ENCODE assay signal across 1 cellular context in the genomic region with DNA sequence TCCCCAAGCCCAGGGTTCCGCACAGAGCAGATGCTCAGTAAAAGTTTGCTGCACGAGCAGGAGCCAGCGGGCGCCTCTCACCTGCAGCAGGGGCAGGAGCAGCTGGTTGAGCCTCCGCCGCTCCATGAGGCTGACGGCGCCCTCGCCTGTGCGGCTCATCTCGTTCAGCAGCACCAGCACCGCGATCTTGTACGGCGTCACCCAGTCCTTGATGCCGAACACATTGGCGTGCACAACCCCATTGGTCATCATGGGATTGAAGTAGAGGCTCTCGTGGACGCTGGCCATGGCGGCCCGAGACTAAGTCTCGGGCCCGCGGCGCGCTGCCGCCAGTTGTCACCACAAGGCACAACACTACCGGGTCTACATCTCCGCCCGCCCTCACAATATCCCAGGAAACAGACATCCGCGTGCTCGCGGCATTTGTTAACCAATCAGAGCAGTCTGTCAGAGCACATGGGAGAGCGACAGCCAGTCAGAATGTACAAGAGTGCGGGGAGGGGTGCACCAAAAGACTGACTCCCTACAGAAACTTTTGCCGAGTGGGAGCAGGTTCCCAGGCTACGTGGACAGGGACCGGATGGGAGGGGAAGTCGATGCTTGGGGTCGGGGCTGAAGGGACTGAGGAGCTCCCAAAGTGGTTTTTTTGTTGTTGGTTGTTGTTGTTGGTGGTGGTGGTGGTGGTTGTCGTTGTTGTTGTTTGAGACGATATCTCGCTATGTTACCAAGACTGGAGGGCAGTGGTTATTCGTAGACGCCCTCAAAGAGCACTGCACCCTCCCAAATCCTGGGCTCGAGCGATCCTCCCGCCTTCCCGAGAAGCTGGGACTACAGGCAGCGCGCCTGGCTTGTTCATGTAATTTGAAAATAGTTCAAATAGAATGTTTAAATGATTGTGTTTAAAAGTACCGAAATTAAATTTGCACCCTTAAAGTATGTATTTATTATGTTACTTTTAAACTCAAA.
TF ChIP-seq lines count a peak whose summit lies in the region.

A gene with protein sequence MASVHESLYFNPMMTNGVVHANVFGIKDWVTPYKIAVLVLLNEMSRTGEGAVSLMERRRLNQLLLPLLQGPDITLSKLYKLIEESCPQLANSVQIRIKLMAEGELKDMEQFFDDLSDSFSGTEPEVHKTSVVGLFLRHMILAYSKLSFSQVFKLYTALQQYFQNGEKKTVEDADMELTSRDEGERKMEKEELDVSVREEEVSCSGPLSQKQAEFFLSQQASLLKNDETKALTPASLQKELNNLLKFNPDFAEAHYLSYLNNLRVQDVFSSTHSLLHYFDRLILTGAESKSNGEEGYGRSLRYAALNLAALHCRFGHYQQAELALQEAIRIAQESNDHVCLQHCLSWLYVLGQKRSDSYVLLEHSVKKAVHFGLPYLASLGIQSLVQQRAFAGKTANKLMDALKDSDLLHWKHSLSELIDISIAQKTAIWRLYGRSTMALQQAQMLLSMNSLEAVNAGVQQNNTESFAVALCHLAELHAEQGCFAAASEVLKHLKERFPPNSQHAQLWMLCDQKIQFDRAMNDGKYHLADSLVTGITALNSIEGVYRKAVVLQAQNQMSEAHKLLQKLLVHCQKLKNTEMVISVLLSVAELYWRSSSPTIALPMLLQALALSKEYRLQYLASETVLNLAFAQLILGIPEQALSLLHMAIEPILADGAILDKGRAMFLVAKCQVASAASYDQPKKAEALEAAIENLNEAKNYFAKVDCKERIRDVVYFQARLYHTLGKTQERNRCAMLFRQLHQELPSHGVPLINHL (minus strand): TSS at position 359 of the 966 bp plus-strand sequence. CDS start 71 bp downstream, at position 288.

TF ChIP-seq in K562, 482 proteins besides CTCF, POLR2A, EP300 and RAD21 (continued from another document and continues in another):
- TF ChIP-seq CBX3 (IDR thresholded peaks at IDR 0.05; ENCODE audit: borderline replicate concordance in 1 of 2, low read length in 2 of 2) (peak in 1 of 2 experiments; percentile 85; a peak in 2 of 3 replicates), ETV5 (CRISPR knock-in tag; IDR thresholded peaks at IDR 0.05; ENCODE audit: low read depth) (peak; percentile 86), ZNF143 (CRISPR knock-in tag; IDR thresholded peaks at IDR 0.05) (no peak), ETS2 (tag; IDR thresholded peaks at IDR 0.05; ENCODE audit: borderline replicate concordance, poor library complexity, severe bottlenecking) (no peak), TEAD2 (tag; IDR thresholded peaks at IDR 0.05) (no peak), ZNF217 (CRISPR knock-in tag; IDR thresholded peaks at IDR 0.05) (no peak), ZBED1 (IDR thresholded peaks at IDR 0.05) (no peak), TGIF2 (CRISPR knock-in tag; IDR thresholded peaks at IDR 0.05) (no peak; the same call in 1 of the 2 replicates), SRSF9 (IDR thresholded peaks at IDR 0.05; ENCODE audit: borderline replicate concordance, low read depth, low read length) (no peak), GTF2E2 (tag; IDR thresholded peaks at IDR 0.05) (peak; percentile 86), HCFC1 (IDR thresholded peaks at IDR 0.05; ENCODE audit: low read depth, low read length) (peak; percentile 88), DPF2 (IDR thresholded peaks at IDR 0.05) (no peak), GATAD2A (IDR thresholded peaks at IDR 0.05) (no peak), NFIC (IDR thresholded peaks at IDR 0.05) (peak; percentile 66), PTTG1 (tag; IDR thresholded peaks at IDR 0.05; ENCODE audit: low read depth) (no peak), CTBP1 (IDR thresholded peaks at IDR 0.05; ENCODE audit: borderline replicate concordance) (no peak), ELF2 (CRISPR knock-in tag; IDR thresholded peaks at IDR 0.05) (peak; percentile 95), CAMTA2 (CRISPR knock-in tag; conservative IDR thresholded peaks at IDR 0.05) (no peak), FOXJ2 (tag; IDR thresholded peaks at IDR 0.05) (peak; percentile 48; the same call in 1 of the 2 replicates), NR2C1 (IDR thresholded peaks at IDR 0.05) (peak; percentile 92), NR2C1 (tag; IDR thresholded peaks at IDR 0.05) (peak; percentile 95), ZNF778 (CRISPR knock-in tag; IDR thresholded peaks at IDR 0.05) (no peak)
- TF ChIP-seq, protein P1, sequence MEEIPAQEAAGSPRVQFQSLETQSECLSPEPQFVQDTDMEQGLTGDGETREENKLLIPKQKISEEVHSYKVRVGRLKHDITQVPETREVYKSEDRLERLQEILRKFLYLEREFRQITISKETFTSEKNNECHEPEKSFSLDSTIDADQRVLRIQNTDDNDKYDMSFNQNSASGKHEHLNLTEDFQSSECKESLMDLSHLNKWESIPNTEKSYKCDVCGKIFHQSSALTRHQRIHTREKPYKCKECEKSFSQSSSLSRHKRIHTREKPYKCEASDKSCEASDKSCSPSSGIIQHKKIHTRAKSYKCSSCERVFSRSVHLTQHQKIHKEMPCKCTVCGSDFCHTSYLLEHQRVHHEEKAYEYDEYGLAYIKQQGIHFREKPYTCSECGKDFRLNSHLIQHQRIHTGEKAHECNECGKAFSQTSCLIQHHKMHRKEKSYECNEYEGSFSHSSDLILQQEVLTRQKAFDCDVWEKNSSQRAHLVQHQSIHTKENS (CRISPR knock-in tag; IDR thresholded peaks at IDR 0.05) = no peak
- TF ChIP-seq, protein P2, sequence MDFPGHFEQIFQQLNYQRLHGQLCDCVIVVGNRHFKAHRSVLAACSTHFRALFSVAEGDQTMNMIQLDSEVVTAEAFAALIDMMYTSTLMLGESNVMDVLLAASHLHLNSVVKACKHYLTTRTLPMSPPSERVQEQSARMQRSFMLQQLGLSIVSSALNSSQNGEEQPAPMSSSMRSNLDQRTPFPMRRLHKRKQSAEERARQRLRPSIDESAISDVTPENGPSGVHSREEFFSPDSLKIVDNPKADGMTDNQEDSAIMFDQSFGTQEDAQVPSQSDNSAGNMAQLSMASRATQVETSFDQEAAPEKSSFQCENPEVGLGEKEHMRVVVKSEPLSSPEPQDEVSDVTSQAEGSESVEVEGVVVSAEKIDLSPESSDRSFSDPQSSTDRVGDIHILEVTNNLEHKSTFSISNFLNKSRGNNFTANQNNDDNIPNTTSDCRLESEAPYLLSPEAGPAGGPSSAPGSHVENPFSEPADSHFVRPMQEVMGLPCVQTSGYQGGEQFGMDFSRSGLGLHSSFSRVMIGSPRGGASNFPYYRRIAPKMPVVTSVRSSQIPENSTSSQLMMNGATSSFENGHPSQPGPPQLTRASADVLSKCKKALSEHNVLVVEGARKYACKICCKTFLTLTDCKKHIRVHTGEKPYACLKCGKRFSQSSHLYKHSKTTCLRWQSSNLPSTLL (IDR thresholded peaks at IDR 0.05) = no peak
- TF ChIP-seq, protein P3, sequence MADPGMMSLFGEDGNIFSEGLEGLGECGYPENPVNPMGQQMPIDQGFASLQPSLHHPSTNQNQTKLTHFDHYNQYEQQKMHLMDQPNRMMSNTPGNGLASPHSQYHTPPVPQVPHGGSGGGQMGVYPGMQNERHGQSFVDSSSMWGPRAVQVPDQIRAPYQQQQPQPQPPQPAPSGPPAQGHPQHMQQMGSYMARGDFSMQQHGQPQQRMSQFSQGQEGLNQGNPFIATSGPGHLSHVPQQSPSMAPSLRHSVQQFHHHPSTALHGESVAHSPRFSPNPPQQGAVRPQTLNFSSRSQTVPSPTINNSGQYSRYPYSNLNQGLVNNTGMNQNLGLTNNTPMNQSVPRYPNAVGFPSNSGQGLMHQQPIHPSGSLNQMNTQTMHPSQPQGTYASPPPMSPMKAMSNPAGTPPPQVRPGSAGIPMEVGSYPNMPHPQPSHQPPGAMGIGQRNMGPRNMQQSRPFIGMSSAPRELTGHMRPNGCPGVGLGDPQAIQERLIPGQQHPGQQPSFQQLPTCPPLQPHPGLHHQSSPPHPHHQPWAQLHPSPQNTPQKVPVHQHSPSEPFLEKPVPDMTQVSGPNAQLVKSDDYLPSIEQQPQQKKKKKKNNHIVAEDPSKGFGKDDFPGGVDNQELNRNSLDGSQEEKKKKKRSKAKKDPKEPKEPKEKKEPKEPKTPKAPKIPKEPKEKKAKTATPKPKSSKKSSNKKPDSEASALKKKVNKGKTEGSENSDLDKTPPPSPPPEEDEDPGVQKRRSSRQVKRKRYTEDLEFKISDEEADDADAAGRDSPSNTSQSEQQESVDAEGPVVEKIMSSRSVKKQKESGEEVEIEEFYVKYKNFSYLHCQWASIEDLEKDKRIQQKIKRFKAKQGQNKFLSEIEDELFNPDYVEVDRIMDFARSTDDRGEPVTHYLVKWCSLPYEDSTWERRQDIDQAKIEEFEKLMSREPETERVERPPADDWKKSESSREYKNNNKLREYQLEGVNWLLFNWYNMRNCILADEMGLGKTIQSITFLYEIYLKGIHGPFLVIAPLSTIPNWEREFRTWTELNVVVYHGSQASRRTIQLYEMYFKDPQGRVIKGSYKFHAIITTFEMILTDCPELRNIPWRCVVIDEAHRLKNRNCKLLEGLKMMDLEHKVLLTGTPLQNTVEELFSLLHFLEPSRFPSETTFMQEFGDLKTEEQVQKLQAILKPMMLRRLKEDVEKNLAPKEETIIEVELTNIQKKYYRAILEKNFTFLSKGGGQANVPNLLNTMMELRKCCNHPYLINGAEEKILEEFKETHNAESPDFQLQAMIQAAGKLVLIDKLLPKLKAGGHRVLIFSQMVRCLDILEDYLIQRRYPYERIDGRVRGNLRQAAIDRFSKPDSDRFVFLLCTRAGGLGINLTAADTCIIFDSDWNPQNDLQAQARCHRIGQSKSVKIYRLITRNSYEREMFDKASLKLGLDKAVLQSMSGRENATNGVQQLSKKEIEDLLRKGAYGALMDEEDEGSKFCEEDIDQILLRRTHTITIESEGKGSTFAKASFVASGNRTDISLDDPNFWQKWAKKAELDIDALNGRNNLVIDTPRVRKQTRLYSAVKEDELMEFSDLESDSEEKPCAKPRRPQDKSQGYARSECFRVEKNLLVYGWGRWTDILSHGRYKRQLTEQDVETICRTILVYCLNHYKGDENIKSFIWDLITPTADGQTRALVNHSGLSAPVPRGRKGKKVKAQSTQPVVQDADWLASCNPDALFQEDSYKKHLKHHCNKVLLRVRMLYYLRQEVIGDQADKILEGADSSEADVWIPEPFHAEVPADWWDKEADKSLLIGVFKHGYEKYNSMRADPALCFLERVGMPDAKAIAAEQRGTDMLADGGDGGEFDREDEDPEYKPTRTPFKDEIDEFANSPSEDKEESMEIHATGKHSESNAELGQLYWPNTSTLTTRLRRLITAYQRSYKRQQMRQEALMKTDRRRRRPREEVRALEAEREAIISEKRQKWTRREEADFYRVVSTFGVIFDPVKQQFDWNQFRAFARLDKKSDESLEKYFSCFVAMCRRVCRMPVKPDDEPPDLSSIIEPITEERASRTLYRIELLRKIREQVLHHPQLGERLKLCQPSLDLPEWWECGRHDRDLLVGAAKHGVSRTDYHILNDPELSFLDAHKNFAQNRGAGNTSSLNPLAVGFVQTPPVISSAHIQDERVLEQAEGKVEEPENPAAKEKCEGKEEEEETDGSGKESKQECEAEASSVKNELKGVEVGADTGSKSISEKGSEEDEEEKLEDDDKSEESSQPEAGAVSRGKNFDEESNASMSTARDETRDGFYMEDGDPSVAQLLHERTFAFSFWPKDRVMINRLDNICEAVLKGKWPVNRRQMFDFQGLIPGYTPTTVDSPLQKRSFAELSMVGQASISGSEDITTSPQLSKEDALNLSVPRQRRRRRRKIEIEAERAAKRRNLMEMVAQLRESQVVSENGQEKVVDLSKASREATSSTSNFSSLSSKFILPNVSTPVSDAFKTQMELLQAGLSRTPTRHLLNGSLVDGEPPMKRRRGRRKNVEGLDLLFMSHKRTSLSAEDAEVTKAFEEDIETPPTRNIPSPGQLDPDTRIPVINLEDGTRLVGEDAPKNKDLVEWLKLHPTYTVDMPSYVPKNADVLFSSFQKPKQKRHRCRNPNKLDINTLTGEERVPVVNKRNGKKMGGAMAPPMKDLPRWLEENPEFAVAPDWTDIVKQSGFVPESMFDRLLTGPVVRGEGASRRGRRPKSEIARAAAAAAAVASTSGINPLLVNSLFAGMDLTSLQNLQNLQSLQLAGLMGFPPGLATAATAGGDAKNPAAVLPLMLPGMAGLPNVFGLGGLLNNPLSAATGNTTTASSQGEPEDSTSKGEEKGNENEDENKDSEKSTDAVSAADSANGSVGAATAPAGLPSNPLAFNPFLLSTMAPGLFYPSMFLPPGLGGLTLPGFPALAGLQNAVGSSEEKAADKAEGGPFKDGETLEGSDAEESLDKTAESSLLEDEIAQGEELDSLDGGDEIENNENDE (IDR thresholded peaks at IDR 0.05; ENCODE audit: low read depth, low read length) = no peak
- TF ChIP-seq, protein P4, sequence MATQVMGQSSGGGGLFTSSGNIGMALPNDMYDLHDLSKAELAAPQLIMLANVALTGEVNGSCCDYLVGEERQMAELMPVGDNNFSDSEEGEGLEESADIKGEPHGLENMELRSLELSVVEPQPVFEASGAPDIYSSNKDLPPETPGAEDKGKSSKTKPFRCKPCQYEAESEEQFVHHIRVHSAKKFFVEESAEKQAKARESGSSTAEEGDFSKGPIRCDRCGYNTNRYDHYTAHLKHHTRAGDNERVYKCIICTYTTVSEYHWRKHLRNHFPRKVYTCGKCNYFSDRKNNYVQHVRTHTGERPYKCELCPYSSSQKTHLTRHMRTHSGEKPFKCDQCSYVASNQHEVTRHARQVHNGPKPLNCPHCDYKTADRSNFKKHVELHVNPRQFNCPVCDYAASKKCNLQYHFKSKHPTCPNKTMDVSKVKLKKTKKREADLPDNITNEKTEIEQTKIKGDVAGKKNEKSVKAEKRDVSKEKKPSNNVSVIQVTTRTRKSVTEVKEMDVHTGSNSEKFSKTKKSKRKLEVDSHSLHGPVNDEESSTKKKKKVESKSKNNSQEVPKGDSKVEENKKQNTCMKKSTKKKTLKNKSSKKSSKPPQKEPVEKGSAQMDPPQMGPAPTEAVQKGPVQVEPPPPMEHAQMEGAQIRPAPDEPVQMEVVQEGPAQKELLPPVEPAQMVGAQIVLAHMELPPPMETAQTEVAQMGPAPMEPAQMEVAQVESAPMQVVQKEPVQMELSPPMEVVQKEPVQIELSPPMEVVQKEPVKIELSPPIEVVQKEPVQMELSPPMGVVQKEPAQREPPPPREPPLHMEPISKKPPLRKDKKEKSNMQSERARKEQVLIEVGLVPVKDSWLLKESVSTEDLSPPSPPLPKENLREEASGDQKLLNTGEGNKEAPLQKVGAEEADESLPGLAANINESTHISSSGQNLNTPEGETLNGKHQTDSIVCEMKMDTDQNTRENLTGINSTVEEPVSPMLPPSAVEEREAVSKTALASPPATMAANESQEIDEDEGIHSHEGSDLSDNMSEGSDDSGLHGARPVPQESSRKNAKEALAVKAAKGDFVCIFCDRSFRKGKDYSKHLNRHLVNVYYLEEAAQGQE (CRISPR knock-in tag; IDR thresholded peaks at IDR 0.05; ENCODE audit: low read depth) = no peak
- TF ChIP-seq, protein P5, sequence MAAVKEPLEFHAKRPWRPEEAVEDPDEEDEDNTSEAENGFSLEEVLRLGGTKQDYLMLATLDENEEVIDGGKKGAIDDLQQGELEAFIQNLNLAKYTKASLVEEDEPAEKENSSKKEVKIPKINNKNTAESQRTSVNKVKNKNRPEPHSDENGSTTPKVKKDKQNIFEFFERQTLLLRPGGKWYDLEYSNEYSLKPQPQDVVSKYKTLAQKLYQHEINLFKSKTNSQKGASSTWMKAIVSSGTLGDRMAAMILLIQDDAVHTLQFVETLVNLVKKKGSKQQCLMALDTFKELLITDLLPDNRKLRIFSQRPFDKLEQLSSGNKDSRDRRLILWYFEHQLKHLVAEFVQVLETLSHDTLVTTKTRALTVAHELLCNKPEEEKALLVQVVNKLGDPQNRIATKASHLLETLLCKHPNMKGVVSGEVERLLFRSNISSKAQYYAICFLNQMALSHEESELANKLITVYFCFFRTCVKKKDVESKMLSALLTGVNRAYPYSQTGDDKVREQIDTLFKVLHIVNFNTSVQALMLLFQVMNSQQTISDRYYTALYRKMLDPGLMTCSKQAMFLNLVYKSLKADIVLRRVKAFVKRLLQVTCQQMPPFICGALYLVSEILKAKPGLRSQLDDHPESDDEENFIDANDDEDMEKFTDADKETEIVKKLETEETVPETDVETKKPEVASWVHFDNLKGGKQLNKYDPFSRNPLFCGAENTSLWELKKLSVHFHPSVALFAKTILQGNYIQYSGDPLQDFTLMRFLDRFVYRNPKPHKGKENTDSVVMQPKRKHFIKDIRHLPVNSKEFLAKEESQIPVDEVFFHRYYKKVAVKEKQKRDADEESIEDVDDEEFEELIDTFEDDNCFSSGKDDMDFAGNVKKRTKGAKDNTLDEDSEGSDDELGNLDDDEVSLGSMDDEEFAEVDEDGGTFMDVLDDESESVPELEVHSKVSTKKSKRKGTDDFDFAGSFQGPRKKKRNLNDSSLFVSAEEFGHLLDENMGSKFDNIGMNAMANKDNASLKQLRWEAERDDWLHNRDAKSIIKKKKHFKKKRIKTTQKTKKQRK (IDR thresholded peaks at IDR 0.05; ENCODE audit: borderline replicate concordance, low read depth, low read length) = no peak
